In the genomic region with DNA sequence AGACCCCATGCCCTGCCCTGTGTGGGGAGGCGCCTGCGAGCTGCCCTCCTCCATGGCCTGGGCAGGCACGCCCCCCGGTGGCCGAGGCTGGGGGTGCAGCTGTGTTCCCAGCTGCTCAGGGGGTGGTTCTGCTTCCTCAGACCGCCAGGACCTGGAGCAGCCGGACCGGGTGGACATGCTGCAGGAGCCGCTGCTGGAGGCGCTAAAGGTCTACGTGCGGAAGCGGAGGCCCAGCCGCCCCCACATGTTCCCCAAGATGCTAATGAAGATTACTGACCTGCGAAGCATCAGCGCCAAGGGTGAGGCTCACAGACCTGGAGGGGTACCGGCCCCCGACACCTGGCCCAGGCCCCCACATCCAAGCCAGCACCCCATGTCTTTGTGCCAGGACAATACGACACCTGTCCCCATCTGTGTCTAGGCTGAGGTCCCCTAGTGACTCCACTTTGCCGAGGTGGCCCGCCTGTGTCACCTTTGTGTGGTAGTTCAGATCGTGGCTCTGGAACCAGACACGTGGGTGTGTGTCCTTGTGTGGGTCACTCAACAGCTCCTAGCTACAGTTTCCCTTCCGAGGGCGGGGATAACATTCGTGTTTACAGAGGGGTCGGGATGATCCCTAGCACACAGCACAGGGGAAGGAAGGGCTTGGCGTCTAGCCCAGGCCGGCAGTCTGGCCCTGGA, we compare ENCODE assay signal across 8 cellular contexts. TPM values are rescaled to one million over a fixed set of nuclear protein-coding genes. Genes with fewer than 3 reads are reported as not detected.
DNase-seq lines count a peak whose midpoint lies in the region; ATAC-seq lines count a peak whose summit lies in the region.

No MANE protein-coding gene starts in this region.

- in situ Hi-C loops in Caki2 (cut with HindIII; ENCODE audit: low pct_unique_long_range_greater_than_20kb, low sequenced_read_pairs): no loop called here

- ATAC-seq in GM19035 (IDR thresholded peaks at IDR 0.05; ENCODE audit: unreplicated experiment) (no peak), HG02678 (IDR thresholded peaks at IDR 0.05; ENCODE audit: unreplicated experiment) (no peak)

- DNase-seq in Caki2 (ENCODE audit: low read depth) (peak; percentile 51), HT1080 (ENCODE audit: low read depth) (peak; percentile 62), T-helper 2 cell (peak; percentile 59 to 72 (median 68)), anterior cingulate cortex (lab: John Stamatoyannopoulos, UW) (peak in 44 of 58 donors; percentile 10 to 75 (median 44)), hypothalamus (lab: John Stamatoyannopoulos, UW) (peak in 42 of 51 donors; percentile 15 to 80 (median 44))
- peak; percentile 65 to 78 for DNase-seq in stimulated activated CD4-positive, alpha-beta T cell treated with anti-CD3 and anti-CD28 coated beads, Interleukin-15, amount 100 ng/mL, for 1 hour (ENCODE audit: low read depth in 1 of 2, low spot score in 1 of 2)

RNA-seq across cellular contexts. Expression of a gene that starts 9.3 kb away (rescaled TPM):
- total RNA-seq in Caki2 (2014; rRNA removed; shearing (Covaris generic); ENCODE audit: low replicate concordance): not detected in 2 replicates
- total RNA-seq in HT1080 (2014; rRNA removed; shearing (Covaris generic)): not detected in 2 replicates
- polyA plus RNA-seq in HT1080 (2015; cell fraction: cytosol; rRNA removed): not detected in 2 replicates
- polyA plus RNA-seq in HT1080 (2015; cell fraction: nucleus; rRNA removed): not detected in 2 replicates

RNA-seq across cellular contexts. Expression of a gene that starts 46.3 kb away (rescaled TPM):
- total RNA-seq in Caki2 (2014; rRNA removed; shearing (Covaris generic); ENCODE audit: low replicate concordance): 11.4 and 26.0 TPM in 2 replicates
- total RNA-seq in HT1080 (2014; rRNA removed; shearing (Covaris generic)): 24.1 and 34.4 TPM in 2 replicates
- 32.7 and 36.2 TPM in 2 replicates for polyA plus RNA-seq in HT1080 (2015; cell fraction: cytosol; rRNA removed)
- 19.0 and 24.4 TPM in 2 replicates for polyA plus RNA-seq in HT1080 (2015; cell fraction: nucleus; rRNA removed)
